Comparison of ENCODE assay signal across 1 cellular context in genomic region chr19:2617393-2618165, GRCh38.
TF ChIP-seq lines count a peak whose summit lies in the region.

No MANE protein-coding gene starts in this region.

TF ChIP-seq in HCT116, 20 proteins besides CTCF, POLR2A, EP300 and RAD21 (continued from another document):
- TF ChIP-seq REST (IDR thresholded peaks at IDR 0.05; ENCODE audit: low read depth) = no peak
